In the genomic region with DNA sequence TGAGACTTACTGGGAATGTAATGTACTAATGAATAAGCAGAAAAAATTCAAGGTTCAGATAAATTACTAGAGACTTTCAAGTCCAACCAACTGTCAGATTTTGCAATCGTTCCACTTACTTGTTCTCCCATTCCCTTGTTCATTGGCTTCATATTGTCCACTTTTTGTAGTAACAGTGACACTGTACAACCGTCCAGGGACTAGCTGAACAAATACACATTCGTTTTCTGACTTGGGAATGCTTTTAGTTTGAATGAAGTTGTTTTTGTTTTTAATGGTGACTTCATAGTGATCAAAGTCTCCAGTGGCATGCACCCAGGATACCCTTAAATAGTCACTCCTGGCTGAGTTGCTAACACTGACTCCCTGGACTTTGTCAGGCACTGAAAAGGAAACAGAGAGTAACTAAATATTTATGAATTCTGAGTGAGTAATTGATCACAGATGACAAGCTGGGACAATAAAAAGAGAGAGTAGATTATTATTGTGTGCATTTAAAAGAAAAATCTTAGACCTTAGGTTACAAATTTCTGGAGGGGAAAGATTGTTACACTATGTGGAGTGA, we compare ENCODE assay signal across 19 cellular contexts.
A peak's percentile ranks its signal among the peaks of the same experiment; 100 is the strongest.
DNase-seq lines count a peak whose midpoint lies in the region; ATAC-seq and TF ChIP-seq lines count a peak whose summit lies in the region.
"Had no signal": no experiment of that assay in that cellular context is flagged by ENCODE, and none has a peak within 500 bp of the region (broad histone marks: within the 10 kb centered on the region; RNA-seq: fewer than 3 reads in every experiment).

No MANE protein-coding gene starts in this region.

- H2BK12ac ChIP-seq in mesenchymal stem cell (ENCODE audit: low read length in 2 of 2): no peak overlapping the region

- no peak overlapping the region for H3K9ac ChIP-seq in mesenchymal stem cell (ENCODE audit: low read length)
- H3K9ac ChIP-seq: BLaER1 treated with 17β-estradiol and CSF1 and Interleukin-3, amounts not matched to agents 10 nM and 100 nM had no signal

- H3K79me1 ChIP-seq in mesenchymal stem cell (replicated peaks; ENCODE audit: low read length, poor library complexity, severe bottlenecking): no peaks in the 10 kb centered on the region

- H3K4me3 ChIP-seq in fibroblast of the aortic adventitia (ENCODE audit: low read depth, low read length) (no peak overlapping the region), mesenchymal stem cell (ENCODE audit: insufficient read depth in 1 of 2, low read depth in 1 of 2, low read length in 2 of 2) (no peak overlapping the region)
- H3K4me3 ChIP-seq: A549; BLaER1 treated with 17β-estradiol and CSF1 and Interleukin-3, amounts not matched to agents 10 nM and 100 nM had no signal

- H3K4me1 Mint-ChIP-seq in activated CD8-positive, alpha-beta T cell treated with anti-CD3 and anti-CD28 coated beads for 36 hours (ENCODE audit: low read depth): no peaks in the 10 kb centered on the region

- TF ChIP-seq CTCF in fibroblast of the aortic adventitia (IDR thresholded peaks at IDR 0.05; ENCODE audit: insufficient read depth, low read length): no peak
- no peak for TF ChIP-seq CTCF in activated CD8-positive, alpha-beta T cell treated with anti-CD3 and anti-CD28 coated beads for 36 hours (IDR thresholded peaks at IDR 0.05)

- no peak overlapping the region for H2BK120ac ChIP-seq in mesenchymal stem cell (ENCODE audit: low read depth, low read length)

- H3K18ac ChIP-seq in mesenchymal stem cell (ENCODE audit: low read depth in 1 of 2, low read length in 2 of 2): no peak overlapping the region

- no peak overlapping the region for H3K27ac ChIP-seq in mesenchymal stem cell (ENCODE audit: low read length, poor library complexity, severe bottlenecking)
- H3K27ac ChIP-seq: A549; BLaER1 treated with 17β-estradiol and CSF1 and Interleukin-3, amounts not matched to agents 10 nM and 100 nM had no signal

- no peaks in the 10 kb centered on the region for H3K9me3 ChIP-seq in mesenchymal stem cell (ENCODE audit: control insufficient read depth, low read length)
- H3K9me3 ChIP-seq: A549; BLaER1 treated with 17β-estradiol and CSF1 and Interleukin-3, amounts not matched to agents 10 nM and 100 nM had no signal

- 44% methylated on average over 3 of the region's 3 CpGs for WGBS in mesenchymal stem cell

- POLR2A ChIA-PET in activated CD8-positive, alpha-beta T cell treated with anti-CD3 and anti-CD28 coated beads for 36 hours (lab: Charles Lee): no interaction called here

- no peak overlapping the region for H4K8ac ChIP-seq in mesenchymal stem cell (ENCODE audit: low read length)

- H4K91ac ChIP-seq in mesenchymal stem cell (ENCODE audit: low read length): no peak overlapping the region

- DNase-seq in EH (ENCODE audit: low read depth) (peak; percentile 23), M059J (ENCODE audit: low read depth) (peak; percentile 5), fibroblast of the aortic adventitia (ENCODE audit: low read depth) (peak; percentile 40), mesenchymal stem cell (peak; percentile 35), NCI-H1930 (lab: John Stamatoyannopoulos, UW) (no peak), NCI-H2227 treated with DMSO at 0.1 percent for 48 hours (lab: John Stamatoyannopoulos, UW) (no peak)
- no peak for DNase-seq in activated CD8-positive, alpha-beta T cell treated with anti-CD3 and anti-CD28 coated beads for 36 hours
- no peak for DNase-seq in stimulated activated naive CD8-positive, alpha-beta T cell treated with anti-CD3 and anti-CD28 coated beads, Interleukin-15, Interleukin-2, amounts not matched to agents 100 U/mL and 50 U/mL, for 24 hours
- DNase-seq: Calu3; CD8-positive, alpha-beta T cell; DMS53; H7; Kasumi-1; NCI-H1694 treated with DMSO at 0.1 percent for 48 hours; NCI-H526 treated with DMSO at 0.1 percent for 48 hours; NK-92 treated with Interleukin-12 subunit alpha and Interleukin-12 subunit beta, amount 100 ng/mL, for 24 hours; Right ventricle myocardium superior had no signal

- H2AK5ac ChIP-seq in mesenchymal stem cell (ENCODE audit: low read length, severe bottlenecking): no peak overlapping the region

- peaks cover 10% of the 10 kb centered on the region for H3K27me3 Mint-ChIP-seq in activated CD8-positive, alpha-beta T cell treated with anti-CD3 and anti-CD28 coated beads for 36 hours

- H3K14ac ChIP-seq in mesenchymal stem cell (ENCODE audit: low read length in 2 of 2): no peak overlapping the region

- H3K9me3 Mint-ChIP-seq in activated CD8-positive, alpha-beta T cell treated with anti-CD3 and anti-CD28 coated beads for 36 hours: no peaks in the 10 kb centered on the region
- H3K9me3 Mint-ChIP-seq: CD8-positive, alpha-beta T cell had no signal

- no peak overlapping the region for H3K4ac ChIP-seq in mesenchymal stem cell (ENCODE audit: low read depth in 1 of 2, low read length in 2 of 2)

- H3K27ac Mint-ChIP-seq in activated CD8-positive, alpha-beta T cell treated with anti-CD3 and anti-CD28 coated beads for 36 hours: no peak overlapping the region
- H3K27ac Mint-ChIP-seq: CD8-positive, alpha-beta T cell had no signal

- ATAC-seq in activated CD8-positive, alpha-beta T cell treated with anti-CD3 and anti-CD28 coated beads for 36 hours: no peak
- ATAC-seq in stimulated activated naive CD8-positive, alpha-beta T cell treated with anti-CD3 and anti-CD28 coated beads, Interleukin-15, Interleukin-2, amounts not matched to agents 100 U/mL and 50 U/mL, for 24 hours: no peak
- ATAC-seq: A549; CD8-positive, alpha-beta T cell had no signal

- H2BK15ac ChIP-seq in mesenchymal stem cell (ENCODE audit: low read depth, poor library complexity, severe bottlenecking): no peak overlapping the region

- H3K4me3 Mint-ChIP-seq in activated CD8-positive, alpha-beta T cell treated with anti-CD3 and anti-CD28 coated beads for 36 hours: no peak overlapping the region
- H3K4me3 Mint-ChIP-seq: CD8-positive, alpha-beta T cell had no signal

- H3K36me3 Mint-ChIP-seq in activated CD8-positive, alpha-beta T cell treated with anti-CD3 and anti-CD28 coated beads for 36 hours (ENCODE audit: low read depth): no peaks in the 10 kb centered on the region
- H3K36me3 Mint-ChIP-seq: CD8-positive, alpha-beta T cell had no signal

- no peak overlapping the region for H2AFZ ChIP-seq in mesenchymal stem cell (ENCODE audit: low read depth, low read length)

- H3K4me1 ChIP-seq in mesenchymal stem cell (ENCODE audit: control insufficient read depth, insufficient read depth, low read depth, low read length): peaks cover 3% of the 10 kb centered on the region
- H3K4me1 ChIP-seq: A549; BLaER1 treated with 17β-estradiol and CSF1 and Interleukin-3, amounts not matched to agents 10 nM and 100 nM had no signal

- no peak overlapping the region for H3K23ac ChIP-seq in mesenchymal stem cell (ENCODE audit: low read length in 2 of 2)

- intact Hi-C loops in activated CD8-positive, alpha-beta T cell treated with anti-CD3 and anti-CD28 coated beads for 36 hours (cut with micrococcal nuclease): no loop called here

- H3K27me3 ChIP-seq in mesenchymal stem cell (ENCODE audit: control insufficient read depth in 1 of 2, insufficient read depth in 1 of 2, low read length in 2 of 2): no peaks in the 10 kb centered on the region
- H3K27me3 ChIP-seq: BLaER1 treated with 17β-estradiol and CSF1 and Interleukin-3, amounts not matched to agents 10 nM and 100 nM had no signal

- CTCF ChIA-PET in activated CD8-positive, alpha-beta T cell treated with anti-CD3 and anti-CD28 coated beads for 36 hours (lab: Charles Lee): no interaction called here

- H3K4me2 ChIP-seq in mesenchymal stem cell (ENCODE audit: low read length, poor library complexity, severe bottlenecking): no peak overlapping the region
- H3K4me2 ChIP-seq: A549; BLaER1 treated with 17β-estradiol and CSF1 and Interleukin-3, amounts not matched to agents 10 nM and 100 nM had no signal

- H2BK5ac ChIP-seq in mesenchymal stem cell (ENCODE audit: low read depth, low read length, poor library complexity, severe bottlenecking): no peak overlapping the region

- H3K36me3 ChIP-seq in mesenchymal stem cell (ENCODE audit: control insufficient read depth in 1 of 2, insufficient read depth in 2 of 2, low read depth in 1 of 2, low read length in 2 of 2): peaks cover 0 to 6% of the 10 kb centered on the region in 2 experiments
- H3K36me3 ChIP-seq: BLaER1 treated with 17β-estradiol and CSF1 and Interleukin-3, amounts not matched to agents 10 nM and 100 nM had no signal

Comparison
In these comparisons a context has a peak if more than half of its experiments do, and no peak if none do; other contexts are left out.
1. DNase-seq: peak in EH (single experiment), M059J (single experiment), fibroblast of the aortic adventitia (single experiment) and mesenchymal stem cell (single experiment); none in activated CD8-positive, alpha-beta T cell treated with anti-CD3 and anti-CD28 coated beads for 36 hours (single experiment), stimulated activated naive CD8-positive, alpha-beta T cell treated with anti-CD3 and anti-CD28 coated beads, Interleukin-15, Interleukin-2, amounts not matched to agents 100 U/mL and 50 U/mL, for 24 hours (single experiment), NCI-H1930 (0 of 2) and NCI-H2227 treated with DMSO at 0.1 percent for 48 hours (single experiment).